ENCODE assay signal across 8 cellular contexts in the genomic region with DNA sequence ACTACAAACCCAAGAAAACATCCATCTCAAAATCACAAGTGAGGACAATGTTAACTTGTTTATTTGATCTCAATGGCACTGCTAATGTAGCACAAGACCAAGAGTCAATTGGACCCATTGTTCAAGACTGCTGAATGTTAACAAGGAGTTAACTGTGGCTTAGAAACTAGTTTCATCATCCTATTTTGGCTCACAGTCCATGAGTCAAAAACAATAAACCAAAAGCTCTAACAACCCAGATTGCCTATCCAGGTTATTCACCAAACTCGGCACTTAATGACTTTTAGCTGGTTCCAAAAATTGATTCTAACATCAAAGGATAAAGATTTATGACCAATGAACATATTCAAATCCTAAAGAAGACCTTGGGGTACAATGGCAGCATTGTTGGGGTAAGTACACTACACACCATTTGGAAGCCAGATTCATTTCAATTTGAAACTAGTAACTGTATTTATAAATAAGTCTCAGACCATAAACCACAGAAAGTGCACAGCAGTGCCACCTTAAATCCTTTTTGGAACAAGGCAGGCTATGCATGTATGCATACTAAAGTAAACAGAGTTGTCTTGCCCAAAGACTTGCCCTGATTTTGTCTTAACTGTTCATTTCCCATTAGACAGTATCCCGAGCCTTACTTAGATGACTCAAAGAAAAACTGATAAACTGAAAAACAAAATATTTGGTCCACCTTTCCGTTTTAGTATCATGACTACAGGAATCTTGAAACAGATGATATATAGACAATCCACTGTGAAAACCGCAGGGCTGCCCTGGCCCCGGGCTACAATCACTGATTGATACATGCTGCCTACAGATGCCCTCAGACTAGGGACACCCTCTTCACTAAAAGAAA.
DNase-seq lines count a peak whose midpoint lies in the region; ATAC-seq lines count a peak whose summit lies in the region.

No MANE protein-coding gene starts in this region.

- H3K36me3 Mint-ChIP-seq in effector memory CD8-positive, alpha-beta T cell (ENCODE audit: insufficient read depth), result peaks cover 6% of the 10 kb centered on the region

- no peaks in the 10 kb centered on the region for H3K9me3 Mint-ChIP-seq in effector memory CD8-positive, alpha-beta T cell

- peaks cover 33 to 70% of the 10 kb centered on the region in 2 donors for H3K4me1 Mint-ChIP-seq in effector memory CD8-positive, alpha-beta T cell (ENCODE audit: low read depth in 2 of 2)

- peak overlapping the region in 1 of 2 donors; percentile 35 for H3K27ac Mint-ChIP-seq in effector memory CD8-positive, alpha-beta T cell

- H3K4me3 Mint-ChIP-seq in effector memory CD8-positive, alpha-beta T cell, result peak overlapping the region in 1 of 2 donors; percentile 47

- DNase-seq in GM04504 (ENCODE audit: low read depth), result peak; percentile 17
- peak; percentile 59 for DNase-seq in Jurkat, Clone E6-1 (ENCODE audit: low read depth, low spot score)
- DNase-seq in effector memory CD8-positive, alpha-beta T cell, result no peak
- peak; percentile 10 for DNase-seq in skeletal muscle cell (ENCODE audit: low read depth)
- no peak for DNase-seq in DMS114 treated with DMSO at 0.1 percent for 48 hours (lab: John Stamatoyannopoulos, UW; ENCODE audit: unreplicated experiment)
- no peak for DNase-seq in NCI-H1092 treated with DMSO at 0.1 percent for 48 hours (lab: John Stamatoyannopoulos, UW)
- DNase-seq in NCI-H2081 treated with DMSO at 0.1 percent for 48 hours (lab: John Stamatoyannopoulos, UW), result no peak

- no peak overlapping the region for H3K4me3 ChIP-seq in Jurkat, Clone E6-1 (ENCODE audit: low read length)
- H3K4me3 ChIP-seq in skeletal muscle cell (ENCODE audit: low read depth, low read length), result no peak overlapping the region

- H3K27me3 Mint-ChIP-seq in effector memory CD8-positive, alpha-beta T cell, result no peaks in the 10 kb centered on the region

- ATAC-seq in GM21717 (IDR thresholded peaks at IDR 0.05; ENCODE audit: unreplicated experiment), result peak; percentile 64
- peak; percentile 41 for ATAC-seq in effector memory CD8-positive, alpha-beta T cell (replicated peaks)

Comparison
In these comparisons a context has a peak if more than half of its experiments do, and no peak if none do; other contexts are left out.
1. DNase-seq: peak in GM04504 (single experiment), Jurkat, Clone E6-1 (single experiment) and skeletal muscle cell (single experiment); none in effector memory CD8-positive, alpha-beta T cell (0 of 3), DMS114 treated with DMSO at 0.1 percent for 48 hours (single experiment), NCI-H1092 treated with DMSO at 0.1 percent for 48 hours (single experiment) and NCI-H2081 treated with DMSO at 0.1 percent for 48 hours (single experiment).